Comparison of ENCODE assay signal across 14 cellular contexts in genomic region chr17:77507116-77507885, GRCh38.
A peak's percentile ranks its signal among the peaks of the same experiment; 100 is the strongest.
DNase-seq lines count a peak whose midpoint lies in the region; ATAC-seq and TF ChIP-seq lines count a peak whose summit lies in the region.
"Had no signal": no experiment of that assay in that cellular context is flagged by ENCODE, and none has a peak within 500 bp of the region (broad histone marks: within the 10 kb centered on the region; RNA-seq: fewer than 3 reads in every experiment).

No MANE protein-coding gene starts in this region.

- no peaks in the 10 kb centered on the region for H3K4me1 Mint-ChIP-seq in MCF 10A (ENCODE audit: insufficient read depth, unreplicated experiment)
- H3K4me1 Mint-ChIP-seq: activated CD8-positive, alpha-beta memory T cell treated with anti-CD3 and anti-CD28 coated beads, Interleukin-2, amount 10 ng/mL, durations not matched to agents 7 days and 5 days; activated naive CD8-positive, alpha-beta T cell treated with anti-CD3 and anti-CD28 coated beads, Interleukin-2, amount 50 U/mL, for 24 hours had no signal

- no peak overlapping the region for H3K27ac Mint-ChIP-seq in MCF 10A (ENCODE audit: low read depth, unreplicated experiment)
- H3K27ac Mint-ChIP-seq: activated CD8-positive, alpha-beta memory T cell treated with anti-CD3 and anti-CD28 coated beads, Interleukin-2, amount 10 ng/mL, durations not matched to agents 7 days and 5 days; activated naive CD8-positive, alpha-beta T cell treated with anti-CD3 and anti-CD28 coated beads, Interleukin-2, amount 50 U/mL, for 24 hours; dendritic cell treated with granulocyte-macrophage colony-stimulating factor and Interleukin-4, amounts not matched to agents 40 ng/mL and 50 ng/mL, for 4 days had no signal

- H3K9ac ChIP-seq in HCT116 (ENCODE audit: low read length), result no peak overlapping the region

- TF ChIP-seq POLR2A in HCT116 (IDR thresholded peaks at IDR 0.05; ENCODE audit: borderline replicate concordance, extremely low read depth, insufficient read depth, insufficient read length), result no peak

- peaks cover 22% of the 10 kb centered on the region for H3K36me3 Mint-ChIP-seq in MCF 10A (ENCODE audit: insufficient read depth, unreplicated experiment)

- no peak overlapping the region for H2AFZ ChIP-seq in HCT116 (ENCODE audit: low read depth, low read length, poor library complexity, severe bottlenecking)

- no peak overlapping the region for H3K4me3 ChIP-seq in HCT116 (replicated peaks in 1 of 2; ENCODE audit: low read depth in 1 of 2, low read length in 2 of 2)
- H3K4me3 ChIP-seq in astrocyte of the spinal cord (ENCODE audit: low read depth, low read length), result no peak overlapping the region
- H3K4me3 ChIP-seq: upper lobe of left lung had no signal

- BruUV-seq in HCT116 (replicated peaks; lab: Mats Ljungman, UMichigan) (no TSS peak), MCF 10A (replicated peaks; lab: Mats Ljungman, UMichigan) (no TSS peak)

- intact Hi-C loops in HCT116 (cut with micrococcal nuclease) (no loop called here), MCF 10A (cut with micrococcal nuclease) (no loop called here), left colon (cut with DNase I, micrococcal nuclease) (no loop called here)

- no peaks in the 10 kb centered on the region for H3K27me3 Mint-ChIP-seq in MCF 10A (ENCODE audit: insufficient read depth, unreplicated experiment)
- H3K27me3 Mint-ChIP-seq: activated CD8-positive, alpha-beta memory T cell treated with anti-CD3 and anti-CD28 coated beads, Interleukin-2, amount 10 ng/mL, durations not matched to agents 7 days and 5 days; activated naive CD8-positive, alpha-beta T cell treated with anti-CD3 and anti-CD28 coated beads, Interleukin-2, amount 50 U/mL, for 24 hours had no signal

- H3K27ac ChIP-seq in HCT116 (ENCODE audit: low read depth, low read length), result no peak overlapping the region
- H3K27ac ChIP-seq: upper lobe of left lung had no signal

- peak; percentile 27; the same call in 1 of the 2 replicates for TF ChIP-seq RAD21 in HCT116 (IDR thresholded peaks at IDR 0.05; ENCODE audit: low read depth)

- in situ Hi-C loops in astrocyte of the spinal cord (cut with HindIII; ENCODE audit: low sequenced_read_pairs), result no loop called here

- H3K9me2 ChIP-seq in HCT116 (ENCODE audit: insufficient read depth), result no peaks in the 10 kb centered on the region

- ATAC-seq in HCT116 (peak; percentile 42), left colon (no peak)
- no peak for ATAC-seq in activated CD4-positive, CD25-positive, alpha-beta regulatory T cell treated with anti-CD3 and anti-CD28 coated beads, Interleukin-2, amount 50 U/mL, for 24 hours
- ATAC-seq: activated CD8-positive, alpha-beta memory T cell treated with anti-CD3 and anti-CD28 coated beads, Interleukin-2, amount 10 ng/mL, durations not matched to agents 7 days and 5 days; activated naive CD8-positive, alpha-beta T cell treated with anti-CD3 and anti-CD28 coated beads, Interleukin-2, amount 50 U/mL, for 24 hours had no signal

- RAD21 ChIA-PET in HCT116 (lab: Charles Lee; ENCODE audit: low non-redundant PET in 1 of 2, low total read pairs in 2 of 2, uncharacterized antibody in 2 of 2, unreplicated experiment in 2 of 2), result interaction anchor here in 1 of 2 experiments (0.6 kb wide), 1 partner anchor 645 kb away, joined by 3 read pairs; no protein-coding TSS in a partner anchor

- H4K20me1 ChIP-seq in HCT116 (ENCODE audit: insufficient read depth), result no peaks in the 10 kb centered on the region

- no peaks in the 10 kb centered on the region for H3K79me2 ChIP-seq in HCT116 (ENCODE audit: insufficient read depth, low read length)

- POLR2A ChIA-PET in HCT116 (lab: Charles Lee), result no interaction called here
- POLR2A ChIA-PET in MCF 10A (lab: Yijun Ruan, JAX), result no interaction called here

- no peak overlapping the region for H3K4me2 ChIP-seq in HCT116 (ENCODE audit: low read length)

- H3K27me3 ChIP-seq in HCT116 (ENCODE audit: insufficient read depth, low read length), result no peaks in the 10 kb centered on the region
- H3K27me3 ChIP-seq: upper lobe of left lung had no signal

- CTCF ChIA-PET in HCT116 (lab: Charles Lee), result interaction anchor here (1.6 kb wide), 1 partner anchor 506 kb away, joined by 4 read pairs; no protein-coding TSS in a partner anchor
- CTCF ChIA-PET in MCF 10A (lab: Yijun Ruan, JAX), result no interaction called here

- H3K36me3 ChIP-seq in HCT116 (ENCODE audit: control insufficient read depth in 1 of 2, insufficient read depth in 2 of 2, low read length in 2 of 2), result no peaks in the 10 kb centered on the region
- H3K36me3 ChIP-seq: upper lobe of left lung had no signal

- H3K4me3 Mint-ChIP-seq in MCF 10A (ENCODE audit: unreplicated experiment), result no peak overlapping the region
- H3K4me3 Mint-ChIP-seq: activated CD8-positive, alpha-beta memory T cell treated with anti-CD3 and anti-CD28 coated beads, Interleukin-2, amount 10 ng/mL, durations not matched to agents 7 days and 5 days; activated naive CD8-positive, alpha-beta T cell treated with anti-CD3 and anti-CD28 coated beads, Interleukin-2, amount 50 U/mL, for 24 hours; dendritic cell treated with granulocyte-macrophage colony-stimulating factor and Interleukin-4, amounts not matched to agents 40 ng/mL and 50 ng/mL, for 4 days had no signal

- H3K4me1 ChIP-seq in HCT116 (ENCODE audit: control insufficient read depth in 1 of 2, insufficient read depth in 2 of 2, low read length in 2 of 2), result no peaks in the 10 kb centered on the region
- H3K4me1 ChIP-seq: upper lobe of left lung had no signal

- H3K9me3 Mint-ChIP-seq in MCF 10A (ENCODE audit: unreplicated experiment), result peaks cover 8% of the 10 kb centered on the region

- DNase-seq in NCI-H510A treated with DMSO at 0.1 percent for 48 hours (lab: John Stamatoyannopoulos, UW), result peak; percentile 29
- DNase-seq in NCI-H510A (lab: John Stamatoyannopoulos, UW), result no peak
- DNase-seq in HCT116 (ENCODE audit: low read depth, low spot score), result no peak
- peak; percentile 21 for DNase-seq in astrocyte of the spinal cord (ENCODE audit: low read depth, low spot score)
- DNase-seq in mesenteric fat pad (ENCODE audit: low spot score), result peak; percentile 79
- no peak for DNase-seq in MCF 10A (ENCODE audit: unreplicated experiment)
- no peak for DNase-seq in left colon
- DNase-seq: activated CD8-positive, alpha-beta memory T cell treated with anti-CD3 and anti-CD28 coated beads, Interleukin-2, amount 10 ng/mL, durations not matched to agents 7 days and 5 days; activated naive CD8-positive, alpha-beta T cell treated with anti-CD3 and anti-CD28 coated beads, Interleukin-2, amount 50 U/mL, for 24 hours; NCI-H2171 treated with DMSO at 0.1 percent for 48 hours; SHP77 treated with DMSO at 0.1 percent for 48 hours had no signal

- H3K9me3 ChIP-seq in HCT116 (ENCODE audit: control insufficient read depth in 1 of 2, insufficient read depth in 1 of 2, low read depth in 1 of 2, low read length in 2 of 2), result 0 out of 4 replicates have a peak, but pooled peaks cover 3 to 5% of the 10 kb centered on the region in 2 experiments

- TF ChIP-seq CTCF in HCT116 (IDR thresholded peaks at IDR 0.05 in 2 of 3, conservative IDR thresholded peaks at IDR 0.05 in 1 of 3; ENCODE audit: borderline replicate concordance in 1 of 3, insufficient read depth in 1 of 3, low read depth in 2 of 3, low read length in 2 of 3) (no peak; a peak in 1 of 6 replicates), astrocyte of the spinal cord (IDR thresholded peaks at IDR 0.05; ENCODE audit: low read depth, low read length) (no peak), MCF 10A (IDR thresholded peaks at IDR 0.05; ENCODE audit: unreplicated experiment) (no peak)

TF ChIP-seq in HCT116, 20 proteins besides CTCF, POLR2A, EP300 and RAD21:
- TF ChIP-seq REST (IDR thresholded peaks at IDR 0.05; ENCODE audit: low read depth), result no peak

Comparison
In these comparisons a context has a peak if more than half of its experiments do, and no peak if none do; other contexts are left out.
1. DNase-seq: peak in NCI-H510A treated with DMSO at 0.1 percent for 48 hours (single experiment), astrocyte of the spinal cord (single experiment) and mesenteric fat pad (single experiment); none in NCI-H510A (single experiment), HCT116 (single experiment), MCF 10A (single experiment) and left colon (0 of 2).